In the genomic region with DNA sequence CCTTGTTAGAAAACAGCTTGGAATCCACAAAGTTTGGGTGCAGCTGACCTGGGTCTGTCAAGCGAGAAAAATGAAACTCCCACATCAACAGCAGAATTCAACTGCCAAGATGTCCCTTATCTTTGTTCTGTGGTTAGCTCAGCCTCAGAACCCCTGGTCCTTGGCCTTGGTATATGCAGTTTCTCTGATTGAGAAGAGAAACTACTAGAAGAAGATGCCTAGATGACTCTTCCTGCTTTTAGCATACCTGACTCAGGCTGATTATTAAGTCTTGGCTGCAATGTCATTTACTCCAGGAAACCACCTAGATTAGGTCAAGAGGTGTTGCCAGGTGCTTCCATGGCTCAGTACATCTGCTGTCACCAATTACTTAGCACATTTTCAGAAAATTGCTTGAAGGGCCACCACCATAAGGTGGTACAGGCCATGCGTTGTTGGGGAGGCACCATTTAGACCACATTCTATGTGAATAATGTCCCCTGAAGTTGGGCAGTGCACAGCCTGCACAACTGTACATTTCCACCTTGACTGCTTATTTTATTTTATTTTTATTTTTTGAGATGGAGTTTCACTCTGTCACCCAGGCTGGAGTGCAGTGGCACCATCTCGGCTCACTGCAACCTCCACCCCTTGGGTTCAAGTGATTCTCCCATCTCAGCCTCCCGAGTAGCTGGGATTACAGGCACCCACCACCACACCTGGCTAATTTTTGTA, we compare ENCODE assay signal across 14 cellular contexts. TPM values are rescaled to one million over a fixed set of nuclear protein-coding genes. Genes with fewer than 3 reads are reported as not detected.
DNase-seq lines count a peak whose midpoint lies in the region; ATAC-seq and TF ChIP-seq lines count a peak whose summit lies in the region.
"Had no signal": no experiment of that assay in that cellular context is flagged by ENCODE, and none has a peak within 500 bp of the region (broad histone marks: within the 10 kb centered on the region; RNA-seq: fewer than 3 reads in every experiment).

No MANE protein-coding gene starts in this region.

- TF ChIP-seq CTCF in H9 (conservative IDR thresholded peaks at IDR 0.05): no peak
- no peak for TF ChIP-seq CTCF in stomach (IDR thresholded peaks at IDR 0.05)
- TF ChIP-seq CTCF in endothelial cell (IDR thresholded peaks at IDR 0.05; ENCODE audit: unreplicated experiment): no peak

- peak; percentile 57 to 76 for ATAC-seq in activated naive CD4-positive, alpha-beta T cell treated with anti-CD3 and anti-CD28 coated beads, Interleukin-2, amount 50 U/mL, for 72 hours
- peak; percentile 91 for ATAC-seq in HG03196 (IDR thresholded peaks at IDR 0.05; ENCODE audit: unreplicated experiment)
- ATAC-seq in activated CD8-positive, alpha-beta T cell treated with anti-CD3 and anti-CD28 coated beads, Interleukin-2, amount 10 ng/mL, durations not matched to agents 7 days and 5 days: peak; percentile 71
- peak; percentile 51 for ATAC-seq in stimulated activated naive CD8-positive, alpha-beta T cell treated with anti-CD3 and anti-CD28 coated beads, Interleukin-15, Interleukin-2, amounts not matched to agents 100 U/mL and 50 U/mL, for 24 hours

- no peak overlapping the region for H2BK20ac ChIP-seq in H9 (ENCODE audit: low read depth, low read length, poor library complexity, severe bottlenecking)

- H2BK120ac ChIP-seq in H9 (ENCODE audit: low read depth, low read length, poor library complexity, severe bottlenecking): no peak overlapping the region

- H3K14ac ChIP-seq in H9 (ENCODE audit: insufficient read depth, low read length): no peak overlapping the region

- H4K5ac ChIP-seq in H9 (ENCODE audit: insufficient read length, low read depth, low read length): no peak overlapping the region

- no peaks in the 10 kb centered on the region for H3K79me1 ChIP-seq in H9 (ENCODE audit: insufficient read depth, low read depth, low read length, poor library complexity, severe bottlenecking)

- no peak overlapping the region for H3K27ac Mint-ChIP-seq in activated naive CD4-positive, alpha-beta T cell treated with anti-CD3 and anti-CD28 coated beads, Interleukin-2, amount 50 U/mL, for 72 hours
- no peak overlapping the region for H3K27ac Mint-ChIP-seq in activated naive CD4-positive, alpha-beta T cell treated with anti-CD3 and anti-CD28 coated beads, Interleukin-2, amount 10 ng/mL, durations not matched to agents 7 days and 5 days
- peak overlapping the region; percentile 35 for H3K27ac Mint-ChIP-seq in activated CD8-positive, alpha-beta T cell treated with anti-CD3 and anti-CD28 coated beads, Interleukin-2, amount 10 ng/mL, durations not matched to agents 7 days and 5 days
- H3K27ac Mint-ChIP-seq in H9 (no peak overlapping the region), endothelial cell (ENCODE audit: unreplicated experiment) (no peak overlapping the region)

- no peak for TF ChIP-seq POLR2A in stomach (IDR thresholded peaks at IDR 0.05)

- H4K8ac ChIP-seq in H9 (replicated peaks; ENCODE audit: insufficient read length, low read depth, low read length): no peak overlapping the region

- TF ChIP-seq EP300 in stomach (IDR thresholded peaks at IDR 0.05): no peak

- H4K20me1 ChIP-seq in H9 (ENCODE audit: control insufficient read depth, insufficient read depth, insufficient read length): no peaks in the 10 kb centered on the region

- no peak overlapping the region for H2BK5ac ChIP-seq in H9 (ENCODE audit: insufficient read length, low read length)

- H3K4ac ChIP-seq in H9 (ENCODE audit: low read depth, low read length): no peak overlapping the region

- H3K27me3 ChIP-seq in H9 (ENCODE audit: insufficient read depth, low read length) (no peaks in the 10 kb centered on the region), stomach (no peaks in the 10 kb centered on the region)
- H3K27me3 ChIP-seq: breast epithelium, esophagus muscularis mucosa had no signal

- H3K23ac ChIP-seq in H9 (ENCODE audit: insufficient read length, low read depth, low read length): no peak overlapping the region

- H3K4me1 Mint-ChIP-seq in activated naive CD4-positive, alpha-beta T cell treated with anti-CD3 and anti-CD28 coated beads, Interleukin-2, amount 10 ng/mL, durations not matched to agents 7 days and 5 days: no peaks in the 10 kb centered on the region
- H3K4me1 Mint-ChIP-seq in activated CD8-positive, alpha-beta T cell treated with anti-CD3 and anti-CD28 coated beads, Interleukin-2, amount 10 ng/mL, durations not matched to agents 7 days and 5 days (ENCODE audit: low read depth): peaks cover 18% of the 10 kb centered on the region
- H3K4me1 Mint-ChIP-seq in H9 (peaks cover 6 to 10% of the 10 kb centered on the region in 2 experiments), endothelial cell (ENCODE audit: unreplicated experiment) (no peaks in the 10 kb centered on the region)

- no peak overlapping the region for H2AK5ac ChIP-seq in H9 (ENCODE audit: insufficient read length, low read length)

- peaks cover 0 to 4% of the 10 kb centered on the region in 2 donors for H3K9me3 Mint-ChIP-seq in activated naive CD4-positive, alpha-beta T cell treated with anti-CD3 and anti-CD28 coated beads, Interleukin-2, amount 50 U/mL, for 72 hours
- no peaks in the 10 kb centered on the region for H3K9me3 Mint-ChIP-seq in activated naive CD4-positive, alpha-beta T cell treated with anti-CD3 and anti-CD28 coated beads, Interleukin-2, amount 10 ng/mL, durations not matched to agents 7 days and 5 days
- no peaks in the 10 kb centered on the region for H3K9me3 Mint-ChIP-seq in activated CD8-positive, alpha-beta T cell treated with anti-CD3 and anti-CD28 coated beads, Interleukin-2, amount 10 ng/mL, durations not matched to agents 7 days and 5 days (ENCODE audit: insufficient read depth)
- no peaks in the 10 kb centered on the region for H3K9me3 Mint-ChIP-seq in H9
- H3K9me3 Mint-ChIP-seq in endothelial cell (ENCODE audit: unreplicated experiment): no peaks in the 10 kb centered on the region

- no peaks in the 10 kb centered on the region for H3K79me2 ChIP-seq in H9 (ENCODE audit: insufficient read depth, low read length)

- H3K4me1 ChIP-seq in H9 (ENCODE audit: insufficient read depth, low read length) (no peaks in the 10 kb centered on the region), stomach (no peaks in the 10 kb centered on the region)
- H3K4me1 ChIP-seq: breast epithelium had no signal

- WGBS in H9 (ENCODE audit: extremely low coverage, insufficient read length, low lambda C conversion rate): no CpG with 5 or more reads among the region's 4 CpGs
- WGBS in stomach, 5 donors: 69 to 94% (median 86%) methylated on average over 3 to 4 of the region's 4 CpGs

- no peak overlapping the region for H3K4me3 ChIP-seq in stomach
- H3K4me3 ChIP-seq: breast epithelium, esophagus muscularis mucosa, SK-N-MC had no signal

- intact Hi-C loops in stomach (cut with DNase I; ENCODE audit: low total_unique reads): no loop called here

- H2BK15ac ChIP-seq in H9 (ENCODE audit: low read depth, low read length): no peak overlapping the region

- no peak overlapping the region for H2AFZ ChIP-seq in H9 (ENCODE audit: low read length)

- no peak overlapping the region for H4K91ac ChIP-seq in H9 (ENCODE audit: insufficient read length, low read depth, low read length)

- H2BK12ac ChIP-seq in H9 (ENCODE audit: insufficient read length, low read depth, low read length): no peak overlapping the region

- no peak overlapping the region for H3K56ac ChIP-seq in H9 (ENCODE audit: insufficient read length, low read depth, low read length)

- H3K4me2 ChIP-seq in H9 (ENCODE audit: insufficient read depth, insufficient read length, low read length): no peak overlapping the region

- H3K9me3 ChIP-seq in H9 (ENCODE audit: control insufficient read depth, low read depth, low read length) (no peaks in the 10 kb centered on the region), stomach (no peaks in the 10 kb centered on the region)
- H3K9me3 ChIP-seq: breast epithelium, esophagus muscularis mucosa had no signal

- no peak overlapping the region for H3K9ac ChIP-seq in H9 (ENCODE audit: extremely low read depth, insufficient read length, low read length)

- H3K36me3 Mint-ChIP-seq in activated naive CD4-positive, alpha-beta T cell treated with anti-CD3 and anti-CD28 coated beads, Interleukin-2, amount 50 U/mL, for 72 hours: no peaks in the 10 kb centered on the region
- H3K36me3 Mint-ChIP-seq in activated naive CD4-positive, alpha-beta T cell treated with anti-CD3 and anti-CD28 coated beads, Interleukin-2, amount 10 ng/mL, durations not matched to agents 7 days and 5 days: no peaks in the 10 kb centered on the region
- H3K36me3 Mint-ChIP-seq in activated CD8-positive, alpha-beta T cell treated with anti-CD3 and anti-CD28 coated beads, Interleukin-2, amount 10 ng/mL, durations not matched to agents 7 days and 5 days (ENCODE audit: low read depth): no peaks in the 10 kb centered on the region
- no peaks in the 10 kb centered on the region for H3K36me3 Mint-ChIP-seq in H9 (ENCODE audit: insufficient read depth in 1 of 3, low read depth in 3 of 3)
- no peaks in the 10 kb centered on the region for H3K36me3 Mint-ChIP-seq in endothelial cell (ENCODE audit: low read depth, unreplicated experiment)

- CTCF ChIA-PET in activated naive CD4-positive, alpha-beta T cell treated with anti-CD3 and anti-CD28 coated beads, Interleukin-2, amount 10 ng/mL, durations not matched to agents 7 days and 5 days (lab: Charles Lee): interaction anchor here (0.6 to 1.0 kb wide), 2 partner anchors 307 to 324 kb away, joined by 3 read pairs; no protein-coding TSS in a partner anchor
- CTCF ChIA-PET in activated CD8-positive, alpha-beta T cell treated with anti-CD3 and anti-CD28 coated beads, Interleukin-2, amount 10 ng/mL, durations not matched to agents 7 days and 5 days (lab: Charles Lee): interaction anchor here (0.7 to 1.5 kb wide), 3 partner anchors 9 to 227 kb away, joined by 3 to 4 read pairs (median 4); no protein-coding TSS in a partner anchor

- no peak for DNase-seq in activated naive CD4-positive, alpha-beta T cell treated with anti-CD3 and anti-CD28 coated beads, Interleukin-2, amount 50 U/mL, for 72 hours (ENCODE audit: low spot score in 2 of 2)
- no peak for DNase-seq in activated naive CD4-positive, alpha-beta T cell treated with anti-CD3 and anti-CD28 coated beads, Interleukin-2, amount 10 ng/mL, durations not matched to agents 7 days and 5 days
- peak; percentile 41 for DNase-seq in activated CD8-positive, alpha-beta T cell treated with anti-CD3 and anti-CD28 coated beads, Interleukin-2, amount 10 ng/mL, durations not matched to agents 7 days and 5 days
- no peak for DNase-seq in stimulated activated naive CD8-positive, alpha-beta T cell treated with anti-CD3 and anti-CD28 coated beads, Interleukin-15, Interleukin-2, amounts not matched to agents 100 U/mL and 50 U/mL, for 24 hours
- no peak for DNase-seq in H9
- DNase-seq in stomach: no peak
- no peak for DNase-seq in endothelial cell (ENCODE audit: low spot score)
- DNase-seq: EL; NCI-H2227 treated with DMSO at 0.1 percent for 48 hours; stimulated activated CD4-positive, alpha-beta T cell treated with anti-CD3 and anti-CD28 coated beads, Interleukin-2, amount 100 ng/mL, for 24 hours had no signal

- H3K27ac ChIP-seq in H9 (ENCODE audit: insufficient read length, low read depth, low read length): no peak overlapping the region
- H3K27ac ChIP-seq in stomach: no peak overlapping the region
- H3K27ac ChIP-seq: breast epithelium, esophagus muscularis mucosa, SK-N-MC had no signal

- POLR2A ChIA-PET in activated CD8-positive, alpha-beta T cell treated with anti-CD3 and anti-CD28 coated beads, Interleukin-2, amount 10 ng/mL, durations not matched to agents 7 days and 5 days (lab: Charles Lee): no interaction called here

- H3T11ph ChIP-seq in H9 (ENCODE audit: low read length): no peak overlapping the region

- H3K23me2 ChIP-seq in H9 (ENCODE audit: insufficient read length, low read depth, low read length, poor library complexity, severe bottlenecking): no peaks in the 10 kb centered on the region

- no peaks in the 10 kb centered on the region for H3K36me3 ChIP-seq in stomach
- H3K36me3 ChIP-seq: breast epithelium, esophagus muscularis mucosa had no signal

- no peak overlapping the region for H3K4me3 Mint-ChIP-seq in activated naive CD4-positive, alpha-beta T cell treated with anti-CD3 and anti-CD28 coated beads, Interleukin-2, amount 10 ng/mL, durations not matched to agents 7 days and 5 days
- no peak overlapping the region for H3K4me3 Mint-ChIP-seq in activated CD8-positive, alpha-beta T cell treated with anti-CD3 and anti-CD28 coated beads, Interleukin-2, amount 10 ng/mL, durations not matched to agents 7 days and 5 days
- H3K4me3 Mint-ChIP-seq in H9: no peak overlapping the region
- H3K4me3 Mint-ChIP-seq in endothelial cell (ENCODE audit: unreplicated experiment): no peak overlapping the region

- H3K27me3 Mint-ChIP-seq in activated naive CD4-positive, alpha-beta T cell treated with anti-CD3 and anti-CD28 coated beads, Interleukin-2, amount 10 ng/mL, durations not matched to agents 7 days and 5 days: no peaks in the 10 kb centered on the region
- no peaks in the 10 kb centered on the region for H3K27me3 Mint-ChIP-seq in activated CD8-positive, alpha-beta T cell treated with anti-CD3 and anti-CD28 coated beads, Interleukin-2, amount 10 ng/mL, durations not matched to agents 7 days and 5 days (ENCODE audit: low read depth)
- H3K27me3 Mint-ChIP-seq in H9 (ENCODE audit: low read depth): no peaks in the 10 kb centered on the region
- H3K27me3 Mint-ChIP-seq in endothelial cell (ENCODE audit: unreplicated experiment): no peaks in the 10 kb centered on the region

- H3K18ac ChIP-seq in H9 (ENCODE audit: insufficient read length, low read depth, low read length): no peak overlapping the region

RNA-seq across cellular contexts. Expression of a gene that starts 59.4 kb away (rescaled TPM):
- total RNA-seq in activated naive CD4-positive, alpha-beta T cell treated with anti-CD3 and anti-CD28 coated beads, Interleukin-2, amount 50 U/mL, for 72 hours: 1 to 10 TPM; 3.7 to 4.2 TPM
- 1 to 10 TPM; 2.3 to 2.6 TPM for total RNA-seq in activated CD8-positive, alpha-beta T cell treated with anti-CD3 and anti-CD28 coated beads, Interleukin-2, amount 10 ng/mL, durations not matched to agents 7 days and 5 days
- total RNA-seq in H9 (2021) (0.83 and 0.97 TPM in 2 replicates), stomach (10 to 100 TPM in 1 of 5 donors, 1 to 10 TPM in 3, not detected in 1; 3.5 to 37.9 (median 4.5) TPM), endothelial cell (ENCODE audit: unreplicated experiment) (4.3 TPM)
- 1 to 10 TPM; 3.8 to 6.7 (median 5.4) TPM for polyA plus RNA-seq in stomach
